In the genomic region with DNA sequence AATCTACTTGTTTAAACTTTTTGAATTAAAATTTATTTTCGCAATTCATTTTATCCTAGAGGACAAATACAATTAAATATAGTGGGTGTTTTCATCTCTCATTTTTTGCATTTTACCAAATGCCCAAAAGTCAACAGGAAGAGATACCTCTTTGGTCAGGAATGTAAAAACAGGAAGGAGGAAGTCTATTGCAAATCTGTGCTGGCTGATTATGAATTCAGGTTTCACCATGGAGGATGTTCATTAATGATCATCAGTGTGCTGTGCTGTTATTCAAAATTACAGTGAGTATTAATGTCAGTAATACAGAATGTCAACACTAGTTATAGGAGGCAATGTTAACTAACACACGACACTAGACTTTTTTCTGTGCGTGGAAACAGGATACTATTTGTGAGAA, we compare ENCODE assay signal across 26 cellular contexts.
"Had no signal": no experiment of that assay in that cellular context is flagged by ENCODE, and none has a peak within 500 bp of the region (broad histone marks: within the 10 kb centered on the region; RNA-seq: fewer than 3 reads in every experiment).

No MANE protein-coding gene starts in this region.

- H3K9me3 Mint-ChIP-seq: activated B cell treated with CpG ODN at 0.5 μM for 24 hours; activated naive CD4-positive, alpha-beta T cell treated with anti-CD3 and anti-CD28 coated beads for 36 hours; activated T-cell treated with anti-CD3 and anti-CD28 coated beads, Interleukin-2, amount 50 U/mL, for 72 hours; nephron progenitor cell; stimulated activated effector memory CD8-positive, alpha-beta T cell treated with anti-CD3 and anti-CD28 coated beads, Interleukin-12 subunit alpha, Interleukin-12 subunit beta, amount 100 ng/mL, for 72 hours; T-helper 1 cell treated with Interleukin-12 subunit alpha and Interleukin-12 subunit beta and Interleukin-4 antibody, amounts not matched to agents 30 μg/mL and 1 μg/mL, for 36 hours had no signal

- H3K4me3 ChIP-seq: stomach, suprapubic skin, tibial nerve had no signal

- H3K9me3 ChIP-seq: stomach, suprapubic skin, tibial nerve had no signal

- DNase-seq: activated B cell treated with CpG ODN at 0.5 μM for 24 hours; activated CD4-positive, alpha-beta T cell treated with anti-CD3 and anti-CD28 coated beads for 36 hours; activated CD4-positive, alpha-beta T cell treated with anti-CD3 and anti-CD28 coated beads, Interleukin-2, amount 50 U/mL, for 4 hours; activated CD8-positive, alpha-beta memory T cell treated with anti-CD3 and anti-CD28 coated beads, Interleukin-2, amount 50 U/mL, for 48 hours; activated effector memory CD4-positive, alpha-beta T cell treated with Interleukin-2 at 50 U/mL for 16 hours; activated naive CD4-positive, alpha-beta T cell treated with anti-CD3 and anti-CD28 coated beads for 36 hours; activated T-cell treated with anti-CD3 and anti-CD28 coated beads, Interleukin-2, amount 50 U/mL, for 72 hours; amygdala; cerebellar nuclear complex; cortex of kidney; effector CD4-positive, alpha-beta T cell; left colon; mesenchymal stem cell; nephron progenitor cell; nucleus accumbens; small intestine; stimulated activated CD4-positive, alpha-beta T cell treated with anti-CD3 and anti-CD28 coated beads, Interleukin-2, amount 100 ng/mL, for 24 hours; stomach; T1000 had no signal

- H3K4me1 ChIP-seq: parathyroid adenoma, suprapubic skin had no signal

- H3K36me3 Mint-ChIP-seq: stimulated activated effector memory CD8-positive, alpha-beta T cell treated with anti-CD3 and anti-CD28 coated beads, Interleukin-12 subunit alpha, Interleukin-12 subunit beta, amount 100 ng/mL, for 72 hours had no signal

- H3K27me3 Mint-ChIP-seq: activated B cell treated with CpG ODN at 0.5 μM for 24 hours; activated CD4-positive, alpha-beta T cell treated with anti-CD3 and anti-CD28 coated beads for 36 hours had no signal

- ATAC-seq: activated CD4-positive, alpha-beta T cell treated with anti-CD3 and anti-CD28 coated beads for 36 hours; activated T-cell treated with anti-CD3 and anti-CD28 coated beads, Interleukin-2, amount 50 U/mL, for 72 hours; esophagus mucosa; left colon; sciatic nerve; stimulated activated effector memory CD8-positive, alpha-beta T cell treated with anti-CD3 and anti-CD28 coated beads, Interleukin-12 subunit alpha, Interleukin-12 subunit beta, amount 100 ng/mL, for 72 hours had no signal

- H3K4me3 Mint-ChIP-seq: activated B cell treated with CpG ODN at 0.5 μM for 24 hours; activated CD4-positive, alpha-beta T cell treated with anti-CD3 and anti-CD28 coated beads for 36 hours; activated naive CD4-positive, alpha-beta T cell treated with anti-CD3 and anti-CD28 coated beads for 36 hours; activated T-cell treated with anti-CD3 and anti-CD28 coated beads, Interleukin-2, amount 50 U/mL, for 72 hours; nephron progenitor cell; stimulated activated effector memory CD8-positive, alpha-beta T cell treated with anti-CD3 and anti-CD28 coated beads, Interleukin-12 subunit alpha, Interleukin-12 subunit beta, amount 100 ng/mL, for 72 hours; T-helper 1 cell treated with Interleukin-12 subunit alpha and Interleukin-12 subunit beta and Interleukin-4 antibody, amounts not matched to agents 30 μg/mL and 1 μg/mL, for 36 hours had no signal

- H3K27ac Mint-ChIP-seq: activated B cell treated with CpG ODN at 0.5 μM for 24 hours; activated CD4-positive, alpha-beta T cell treated with anti-CD3 and anti-CD28 coated beads for 36 hours; activated naive CD4-positive, alpha-beta T cell treated with anti-CD3 and anti-CD28 coated beads for 36 hours; activated T-cell treated with anti-CD3 and anti-CD28 coated beads, Interleukin-2, amount 50 U/mL, for 72 hours; nephron progenitor cell; stimulated activated effector memory CD8-positive, alpha-beta T cell treated with anti-CD3 and anti-CD28 coated beads, Interleukin-12 subunit alpha, Interleukin-12 subunit beta, amount 100 ng/mL, for 72 hours; T-helper 1 cell treated with Interleukin-12 subunit alpha and Interleukin-12 subunit beta and Interleukin-4 antibody, amounts not matched to agents 30 μg/mL and 1 μg/mL, for 36 hours had no signal

- H3K79me2 ChIP-seq: parathyroid adenoma had no signal

- H3K27ac ChIP-seq: parathyroid adenoma, stomach, suprapubic skin, tibial nerve had no signal

- H3K36me3 ChIP-seq: stomach, suprapubic skin, tibial nerve had no signal

- H3K4me1 Mint-ChIP-seq: nephron progenitor cell had no signal

- H3K27me3 ChIP-seq: stomach, suprapubic skin, tibial nerve had no signal

- H2AFZ ChIP-seq: parathyroid adenoma had no signal
